Comparison of ENCODE assay signal across 16 cellular contexts in genomic region chr17:58002558-58002957, GRCh38. TPM values are rescaled to one million over a fixed set of nuclear protein-coding genes. Genes with fewer than 3 reads are reported as not detected.
DNase-seq lines count a peak whose midpoint lies in the region; ATAC-seq lines count a peak whose summit lies in the region.
"Had no signal": no experiment of that assay in that cellular context is flagged by ENCODE, and none has a peak within 500 bp of the region (broad histone marks: within the 10 kb centered on the region; RNA-seq: fewer than 3 reads in every experiment).

No MANE protein-coding gene starts in this region.

- DNase-seq in activated CD4-positive, alpha-beta T cell treated with anti-CD3 and anti-CD28 coated beads for 36 hours = no peak
- no peak for DNase-seq in activated CD4-positive, alpha-beta T cell treated with anti-CD3 and anti-CD28 coated beads for 48 hours
- no peak for DNase-seq in activated T-helper 2 cell treated with anti-CD3 and anti-CD28 coated beads, Interferon-gamma antibody, Interleukin-2, Interleukin-4, amounts not matched to agents 10 μg/mL and 5 μg/mL and 100 μg/mL, durations not matched to agents 14 hours and 24 hours and 36 hours (ENCODE audit: low spot score)
- DNase-seq in natural killer cell treated with Interleukin-12 subunit alpha and Interleukin-12 subunit beta and Interleukin-15 and Interleukin-18, amount 100 ng/mL, for 72 hours (ENCODE audit: low spot score) = no peak
- no peak for DNase-seq in DMS 273 (lab: John Stamatoyannopoulos, UW; ENCODE audit: unreplicated experiment)
- no peak for DNase-seq in stimulated activated CD4-positive, alpha-beta T cell treated with anti-CD3 and anti-CD28 coated beads, Interleukin-4, amount 100 ng/mL, for 1 hour
- DNase-seq: activated CD4-positive, alpha-beta T cell treated with anti-CD3 and anti-CD28 coated beads for 4 hours; left ventricle myocardium inferior; MV-4-11; NCI-H2171; nucleus accumbens; OCI-M1; T-cell; thyroid gland had no signal

- peaks cover 72% of the 10 kb centered on the region for H3K4me1 Mint-ChIP-seq in activated CD4-positive, alpha-beta T cell treated with anti-CD3 and anti-CD28 coated beads for 36 hours
- peaks cover 56% of the 10 kb centered on the region for H3K4me1 Mint-ChIP-seq in activated T-helper 2 cell treated with anti-CD3 and anti-CD28 coated beads, Interferon-gamma antibody, Interleukin-2, Interleukin-4, amounts not matched to agents 10 μg/mL and 5 μg/mL and 100 μg/mL, durations not matched to agents 14 hours and 24 hours and 36 hours (ENCODE audit: low read depth)
- peaks cover 45 to 54% of the 10 kb centered on the region in 2 donors for H3K4me1 Mint-ChIP-seq in natural killer cell treated with Interleukin-12 subunit alpha and Interleukin-12 subunit beta and Interleukin-15 and Interleukin-18, amount 100 ng/mL, for 72 hours (ENCODE audit: low read depth in 2 of 2)

- no peaks in the 10 kb centered on the region for H3K9me3 Mint-ChIP-seq in activated CD4-positive, alpha-beta T cell treated with anti-CD3 and anti-CD28 coated beads for 36 hours (ENCODE audit: low read depth)
- H3K9me3 Mint-ChIP-seq in activated T-helper 2 cell treated with anti-CD3 and anti-CD28 coated beads, Interferon-gamma antibody, Interleukin-2, Interleukin-4, amounts not matched to agents 10 μg/mL and 5 μg/mL and 100 μg/mL, durations not matched to agents 14 hours and 24 hours and 36 hours = no peaks in the 10 kb centered on the region
- no peaks in the 10 kb centered on the region for H3K9me3 Mint-ChIP-seq in natural killer cell treated with Interleukin-12 subunit alpha and Interleukin-12 subunit beta and Interleukin-15 and Interleukin-18, amount 100 ng/mL, for 72 hours
- H3K9me3 Mint-ChIP-seq: T-cell had no signal

- no peak for ATAC-seq in activated CD4-positive, alpha-beta T cell treated with anti-CD3 and anti-CD28 coated beads for 36 hours
- ATAC-seq in natural killer cell treated with Interleukin-12 subunit alpha and Interleukin-12 subunit beta and Interleukin-15 and Interleukin-18, amount 100 ng/mL, for 72 hours = no peak
- ATAC-seq in HG03175 (IDR thresholded peaks at IDR 0.05; ENCODE audit: unreplicated experiment) = no peak
- ATAC-seq: T-cell had no signal

- H3K27ac Mint-ChIP-seq in activated CD4-positive, alpha-beta T cell treated with anti-CD3 and anti-CD28 coated beads for 36 hours = peak overlapping the region; percentile 86
- no peak overlapping the region for H3K27ac Mint-ChIP-seq in activated T-helper 2 cell treated with anti-CD3 and anti-CD28 coated beads, Interferon-gamma antibody, Interleukin-2, Interleukin-4, amounts not matched to agents 10 μg/mL and 5 μg/mL and 100 μg/mL, durations not matched to agents 14 hours and 24 hours and 36 hours
- peak overlapping the region; percentile 56 to 72 for H3K27ac Mint-ChIP-seq in natural killer cell treated with Interleukin-12 subunit alpha and Interleukin-12 subunit beta and Interleukin-15 and Interleukin-18, amount 100 ng/mL, for 72 hours

- H3K4me1 ChIP-seq in HUES48 (ENCODE audit: control insufficient read depth, insufficient read depth, low read length) = peaks cover 28% of the 10 kb centered on the region

- H3K4me3 Mint-ChIP-seq in activated CD4-positive, alpha-beta T cell treated with anti-CD3 and anti-CD28 coated beads for 36 hours = peak overlapping the region; percentile 100
- H3K4me3 Mint-ChIP-seq in activated T-helper 2 cell treated with anti-CD3 and anti-CD28 coated beads, Interferon-gamma antibody, Interleukin-2, Interleukin-4, amounts not matched to agents 10 μg/mL and 5 μg/mL and 100 μg/mL, durations not matched to agents 14 hours and 24 hours and 36 hours (ENCODE audit: low read depth) = peak overlapping the region; percentile 26
- H3K4me3 Mint-ChIP-seq in natural killer cell treated with Interleukin-12 subunit alpha and Interleukin-12 subunit beta and Interleukin-15 and Interleukin-18, amount 100 ng/mL, for 72 hours = peak overlapping the region; percentile 100

- intact Hi-C loops in activated CD4-positive, alpha-beta T cell treated with anti-CD3 and anti-CD28 coated beads for 36 hours (cut with DNase I, micrococcal nuclease) = no loop called here
- intact Hi-C loops in activated T-helper 2 cell treated with anti-CD3 and anti-CD28 coated beads, Interferon-gamma antibody, Interleukin-2, Interleukin-4, amounts not matched to agents 10 μg/mL and 5 μg/mL and 100 μg/mL, durations not matched to agents 14 hours and 24 hours and 36 hours (cut with micrococcal nuclease) = loop anchor here (5.0 to 10.0 kb wide), 2 partner anchors 110 to 332 kb away; no protein-coding TSS in a partner anchor

- H3K9me3 ChIP-seq in HUES48 (ENCODE audit: control insufficient read depth, insufficient read depth, low read length) = no peaks in the 10 kb centered on the region
- H3K9me3 ChIP-seq: left ventricle myocardium inferior, thyroid gland had no signal

- peaks cover 83% of the 10 kb centered on the region for H3K36me3 ChIP-seq in HUES48 (ENCODE audit: control insufficient read depth, insufficient read depth, low read length)

- H3K27me3 ChIP-seq in HUES48 (ENCODE audit: control insufficient read depth, insufficient read depth, low read length) = no peaks in the 10 kb centered on the region
- H3K27me3 ChIP-seq: thyroid gland had no signal

- H3K4me3 ChIP-seq in HUES48 (ENCODE audit: low read depth, low read length) = no peak overlapping the region
- H3K4me3 ChIP-seq: left ventricle myocardium inferior, thyroid gland had no signal

- POLR2A ChIA-PET in activated CD4-positive, alpha-beta T cell treated with anti-CD3 and anti-CD28 coated beads for 36 hours (lab: Charles Lee) = interaction anchor here (0.7 to 1.7 kb wide), 6 partner anchors 13 to 148 kb away, joined by 3 to 6 read pairs (median 4); no protein-coding TSS in a partner anchor

- H3K27me3 Mint-ChIP-seq in activated CD4-positive, alpha-beta T cell treated with anti-CD3 and anti-CD28 coated beads for 36 hours = no peaks in the 10 kb centered on the region
- no peaks in the 10 kb centered on the region for H3K27me3 Mint-ChIP-seq in activated T-helper 2 cell treated with anti-CD3 and anti-CD28 coated beads, Interferon-gamma antibody, Interleukin-2, Interleukin-4, amounts not matched to agents 10 μg/mL and 5 μg/mL and 100 μg/mL, durations not matched to agents 14 hours and 24 hours and 36 hours (ENCODE audit: low read depth)
- H3K27me3 Mint-ChIP-seq in natural killer cell treated with Interleukin-12 subunit alpha and Interleukin-12 subunit beta and Interleukin-15 and Interleukin-18, amount 100 ng/mL, for 72 hours = no peaks in the 10 kb centered on the region
- H3K27me3 Mint-ChIP-seq: T-cell had no signal

- peak overlapping the region; percentile 24 for H3K27ac ChIP-seq in HUES48 (ENCODE audit: low read depth, low read length)
- H3K27ac ChIP-seq: left ventricle myocardium inferior, thyroid gland had no signal

- H3K9ac ChIP-seq in HUES48 (ENCODE audit: low read depth, low read length) = no peak overlapping the region

- H3K36me3 Mint-ChIP-seq in activated CD4-positive, alpha-beta T cell treated with anti-CD3 and anti-CD28 coated beads for 36 hours (ENCODE audit: low read depth) = peaks cover 76% of the 10 kb centered on the region
- peaks cover 92% of the 10 kb centered on the region for H3K36me3 Mint-ChIP-seq in activated T-helper 2 cell treated with anti-CD3 and anti-CD28 coated beads, Interferon-gamma antibody, Interleukin-2, Interleukin-4, amounts not matched to agents 10 μg/mL and 5 μg/mL and 100 μg/mL, durations not matched to agents 14 hours and 24 hours and 36 hours (ENCODE audit: low read depth)
- H3K36me3 Mint-ChIP-seq in natural killer cell treated with Interleukin-12 subunit alpha and Interleukin-12 subunit beta and Interleukin-15 and Interleukin-18, amount 100 ng/mL, for 72 hours = peaks cover 48% of the 10 kb centered on the region

- CTCF ChIA-PET in activated CD4-positive, alpha-beta T cell treated with anti-CD3 and anti-CD28 coated beads for 36 hours (lab: Charles Lee) = interaction anchor here (1.0 to 15.7 kb wide), 6 partner anchors 13 to 145 kb away, joined by 3 to 249 read pairs (median 70); partner anchors contain the start of genes MRPS23 and VEZF1

RNA-seq across cellular contexts. Expression of gene SRSF1, which starts 4.5 kb away (rescaled TPM):
- total RNA-seq in activated CD4-positive, alpha-beta T cell treated with anti-CD3 and anti-CD28 coated beads for 36 hours = 100 to 1,000 TPM; 271 to 368 TPM
- total RNA-seq in activated T-helper 2 cell treated with anti-CD3 and anti-CD28 coated beads, Interferon-gamma antibody, Interleukin-2, Interleukin-4, amounts not matched to agents 10 μg/mL and 5 μg/mL and 100 μg/mL, durations not matched to agents 14 hours and 24 hours and 36 hours = 448 and 450 TPM in 2 replicates
- total RNA-seq in natural killer cell treated with Interleukin-12 subunit alpha and Interleukin-12 subunit beta and Interleukin-15 and Interleukin-18, amount 100 ng/mL, for 72 hours = 100 to 1,000 TPM; 327 to 426 TPM

RNA-seq across cellular contexts. Expression of gene VEZF1, which starts 14.5 kb away (rescaled TPM):
- total RNA-seq in activated CD4-positive, alpha-beta T cell treated with anti-CD3 and anti-CD28 coated beads for 36 hours = 10 to 100 TPM; 21.3 to 26.3 TPM
- total RNA-seq in activated T-helper 2 cell treated with anti-CD3 and anti-CD28 coated beads, Interferon-gamma antibody, Interleukin-2, Interleukin-4, amounts not matched to agents 10 μg/mL and 5 μg/mL and 100 μg/mL, durations not matched to agents 14 hours and 24 hours and 36 hours = 37.1 and 38.7 TPM in 2 replicates
- 10 to 100 TPM; 29.1 to 31.8 TPM for total RNA-seq in natural killer cell treated with Interleukin-12 subunit alpha and Interleukin-12 subunit beta and Interleukin-15 and Interleukin-18, amount 100 ng/mL, for 72 hours

RNA-seq across cellular contexts. Expression of gene CUEDC1, which starts 47.3 kb away (rescaled TPM):
- under 1 TPM in 1 of 2 experiments, not detected in 1; 0.14 TPM for total RNA-seq in activated CD4-positive, alpha-beta T cell treated with anti-CD3 and anti-CD28 coated beads for 36 hours
- 0.30 and 0.34 TPM in 2 replicates for total RNA-seq in activated T-helper 2 cell treated with anti-CD3 and anti-CD28 coated beads, Interferon-gamma antibody, Interleukin-2, Interleukin-4, amounts not matched to agents 10 μg/mL and 5 μg/mL and 100 μg/mL, durations not matched to agents 14 hours and 24 hours and 36 hours
- under 1 TPM in 1 of 2 donors, not detected in 1; 0.19 TPM for total RNA-seq in natural killer cell treated with Interleukin-12 subunit alpha and Interleukin-12 subunit beta and Interleukin-15 and Interleukin-18, amount 100 ng/mL, for 72 hours

Comparison
In these comparisons a context has a peak if more than half of its experiments do, and no peak if none do; other contexts are left out.
1. H3K4me3 Mint-ChIP-seq: peak in every context shown above with its lines; median percentile 100 in activated CD4-positive, alpha-beta T cell treated with anti-CD3 and anti-CD28 coated beads for 36 hours; 100 in natural killer cell treated with Interleukin-12 subunit alpha and Interleukin-12 subunit beta and Interleukin-15 and Interleukin-18, amount 100 ng/mL, for 72 hours; 26 in activated T-helper 2 cell treated with anti-CD3 and anti-CD28 coated beads, Interferon-gamma antibody, Interleukin-2, Interleukin-4, amounts not matched to agents 10 μg/mL and 5 μg/mL and 100 μg/mL, durations not matched to agents 14 hours and 24 hours and 36 hours.